Comparison of ENCODE assay signal across 8 cellular contexts in genomic region chr6:33018904-33019303, GRCh38. TPM values are rescaled to one million over a fixed set of nuclear protein-coding genes. Genes with fewer than 3 reads are reported as not detected.
DNase-seq lines count a peak whose midpoint lies in the region; ATAC-seq, FAIRE-seq and TF ChIP-seq lines count a peak whose summit lies in the region.

No MANE protein-coding gene starts in this region.

- H3K27me3 ChIP-seq in BLaER1 treated with 17β-estradiol and CSF1 and Interleukin-3, amounts not matched to agents 10 nM and 100 nM, result no peaks in the 10 kb centered on the region

- H4K20me1 ChIP-seq in BLaER1 treated with 17β-estradiol and CSF1 and Interleukin-3, amounts not matched to agents 10 nM and 100 nM, result no peaks in the 10 kb centered on the region

- peak overlapping the region; percentile 24 to 65 (median 54); a peak in 18 of 22 replicates for H3K9ac ChIP-seq in BLaER1 treated with 17β-estradiol and CSF1 and Interleukin-3, amounts not matched to agents 10 nM and 100 nM
- peak overlapping the region in 1 of 2 donors; percentile 36 for H3K9ac ChIP-seq in kidney (ENCODE audit: low read length in 2 of 2)

- DNase-seq in MV-4-11 (lab: John Stamatoyannopoulos, UW) (peak; percentile 98), kidney (peak; percentile 83), GOT3 (lab: John Stamatoyannopoulos, UW) (no peak), RWPE1 (ENCODE audit: low spot score) (no peak)
- peak; percentile 43 for DNase-seq in stimulated activated CD8-positive, alpha-beta memory T cell treated with anti-CD3 and anti-CD28 coated beads, Interleukin-4, amount 100 ng/mL, for 48 hours

- H3K36me3 ChIP-seq in BLaER1 treated with 17β-estradiol and CSF1 and Interleukin-3, amounts not matched to agents 10 nM and 100 nM, result no peaks in the 10 kb centered on the region
- no peaks in the 10 kb centered on the region for H3K36me3 ChIP-seq in kidney (ENCODE audit: control insufficient read depth in 1 of 2, insufficient read depth in 2 of 2, low read length in 2 of 2)

- POLR2A ChIA-PET in RWPE1 (lab: Yijun Ruan, JAX; ENCODE audit: low non-redundant PET), result no interaction called here

- peak; percentile 89 for FAIRE-seq in kidney (lab: Jason Lieb, UNC)

- intact Hi-C loops in kidney (cut with DNase I), result loop anchor here (5.0 kb wide), 1 partner anchor 63 kb away; no protein-coding TSS in a partner anchor

- peaks cover 46 to 60% (median 52%) of the 10 kb centered on the region in 10 experiments for H3K4me1 ChIP-seq in BLaER1 treated with 17β-estradiol and CSF1 and Interleukin-3, amounts not matched to agents 10 nM and 100 nM
- H3K4me1 ChIP-seq in kidney (ENCODE audit: control insufficient read depth in 1 of 2, insufficient read depth in 1 of 2, low read depth in 1 of 2, low read length in 2 of 2), result peaks cover 14 to 18% of the 10 kb centered on the region in 2 donors

- no peak for TF ChIP-seq CTCF in kidney (IDR thresholded peaks at IDR 0.05; ENCODE audit: borderline replicate concordance, extremely low read depth, insufficient read depth)
- no peak for TF ChIP-seq CTCF in RWPE1 (conservative IDR thresholded peaks at IDR 0.05; ENCODE audit: low read depth)

- CTCF ChIA-PET in RWPE1 (lab: Yijun Ruan, JAX), result interaction anchor here (1.5 to 1.7 kb wide), 2 partner anchors 129 to 142 kb away, joined by 4 read pairs; no protein-coding TSS in a partner anchor

- H3K27ac ChIP-seq in BLaER1 treated with 17β-estradiol and CSF1 and Interleukin-3, amounts not matched to agents 10 nM and 100 nM, result peak overlapping the region; percentile 46 to 82 (median 72); a peak in 21 of 22 replicates
- peak overlapping the region; percentile 37 for H3K27ac ChIP-seq in angular gyrus (ENCODE audit: low read depth, low read length)
- peak overlapping the region; percentile 64 to 81 for H3K27ac ChIP-seq in kidney (ENCODE audit: low read depth in 2 of 2, low read length in 2 of 2)
- H3K27ac ChIP-seq in RWPE1, result no peak overlapping the region

- H3K9me3 ChIP-seq in BLaER1 treated with 17β-estradiol and CSF1 and Interleukin-3, amounts not matched to agents 10 nM and 100 nM (replicated peaks in 1 of 11), result no peaks in the 10 kb centered on the region
- H3K9me3 ChIP-seq in kidney (ENCODE audit: control insufficient read depth in 1 of 2, low read length in 2 of 2), result no peaks in the 10 kb centered on the region

- H3K4me3 ChIP-seq in BLaER1 treated with 17β-estradiol and CSF1 and Interleukin-3, amounts not matched to agents 10 nM and 100 nM, result peak overlapping the region in 2 of 10 experiments; percentile 9 to 21; a peak in 3 of 20 replicates
- peak overlapping the region; percentile 34 to 42 for H3K4me3 ChIP-seq in kidney (ENCODE audit: low read length in 2 of 2)

- ATAC-seq in GM19438 (IDR thresholded peaks at IDR 0.05; ENCODE audit: low read depth, unreplicated experiment), result peak; percentile 69

- H3K4me2 ChIP-seq in BLaER1 treated with 17β-estradiol and CSF1 and Interleukin-3, amounts not matched to agents 10 nM and 100 nM, result peak overlapping the region; percentile 77 to 89 (median 83)

RNA-seq across cellular contexts. Expression of gene HLA-DOA, which starts 9.5 kb away (rescaled TPM):
- 21.6 TPM for total RNA-seq in kidney
- 10.8 TPM for polyA plus RNA-seq in kidney (ENCODE audit: insufficient read depth, low read depth, low replicate concordance)

RNA-seq across cellular contexts. Expression of gene BRD2, which starts 50.5 kb away (rescaled TPM):
- total RNA-seq in kidney, result 184 TPM
- polyA plus RNA-seq in kidney (ENCODE audit: insufficient read depth, low read depth, low replicate concordance), result 73.9 TPM

RNA-seq across cellular contexts. Expression of gene HLA-DPA1, which starts 54.5 kb away (rescaled TPM):
- total RNA-seq in kidney, result 200 TPM
- polyA plus RNA-seq in kidney (ENCODE audit: insufficient read depth, low read depth, low replicate concordance), result 154 TPM

RNA-seq across cellular contexts. Expression of gene HLA-DPB1, which starts 56.9 kb away (rescaled TPM):
- 181 TPM for total RNA-seq in kidney
- 141 TPM for polyA plus RNA-seq in kidney (ENCODE audit: insufficient read depth, low read depth, low replicate concordance)

Comparison
In these comparisons a context has a peak if more than half of its experiments do, and no peak if none do; other contexts are left out.
1. DNase-seq: peak in MV-4-11 (single experiment), kidney (single experiment) and stimulated activated CD8-positive, alpha-beta memory T cell treated with anti-CD3 and anti-CD28 coated beads, Interleukin-4, amount 100 ng/mL, for 48 hours (single experiment); none in GOT3 (single experiment) and RWPE1 (single experiment).